In genomic region chr20:63943007-63943807, GRCh38 we compare ENCODE assay signal across 10 cellular contexts. TPM values are rescaled to one million over a fixed set of nuclear protein-coding genes. Genes with fewer than 3 reads are reported as not detected.
DNase-seq lines count a peak whose midpoint lies in the region; ATAC-seq, FAIRE-seq and TF ChIP-seq lines count a peak whose summit lies in the region.
"Had no signal": no experiment of that assay in that cellular context is flagged by ENCODE, and none has a peak within 500 bp of the region (broad histone marks: within the 10 kb centered on the region; RNA-seq: fewer than 3 reads in every experiment).

No MANE protein-coding gene starts in this region.

- H3K4me3 ChIP-seq in bronchial epithelial cell (ENCODE audit: low read depth, low read length) (no peak overlapping the region), mucosa of descending colon (no peak overlapping the region), upper lobe of right lung (no peak overlapping the region)

- H3K4me1 Mint-ChIP-seq in activated naive CD8-positive, alpha-beta T cell treated with anti-CD3 and anti-CD28 coated beads for 36 hours: peaks cover 25% of the 10 kb centered on the region
- peaks cover 25% of the 10 kb centered on the region for H3K4me1 Mint-ChIP-seq in activated naive CD8-positive, alpha-beta T cell treated with anti-CD3 and anti-CD28 coated beads, Interleukin-2, amount 50 U/mL, for 24 hours

- no peak for DNase-seq in activated naive CD8-positive, alpha-beta T cell treated with anti-CD3 and anti-CD28 coated beads for 36 hours
- DNase-seq in activated naive CD8-positive, alpha-beta T cell treated with anti-CD3 and anti-CD28 coated beads, Interleukin-2, amount 50 U/mL, for 24 hours: no peak
- no peak for DNase-seq in bronchial epithelial cell (ENCODE audit: low read depth)
- DNase-seq in mucosa of descending colon: peak in 2 of 3 donors; percentile 30 to 58
- no peak for DNase-seq in upper lobe of right lung
- no peak for DNase-seq in COR-L47 (lab: John Stamatoyannopoulos, UW)
- DNase-seq in NCI-H2107 (lab: John Stamatoyannopoulos, UW): no peak
- no peak for DNase-seq in effector CD4-positive, alpha-beta T cell
- DNase-seq: activated T-cell treated with anti-CD3 and anti-CD28 coated beads, Interleukin-2, amount 50 U/mL, for 4 hours; hypothalamus had no signal

- no peak for TF ChIP-seq CTCF in bronchial epithelial cell (IDR thresholded peaks at IDR 0.05; ENCODE audit: insufficient read depth, low read length, severe bottlenecking)
- no peak for TF ChIP-seq CTCF in mucosa of descending colon (IDR thresholded peaks at IDR 0.05)
- TF ChIP-seq CTCF in upper lobe of right lung (IDR thresholded peaks at IDR 0.05): no peak

- no peaks in the 10 kb centered on the region for H3K27me3 Mint-ChIP-seq in activated naive CD8-positive, alpha-beta T cell treated with anti-CD3 and anti-CD28 coated beads for 36 hours
- no peaks in the 10 kb centered on the region for H3K27me3 Mint-ChIP-seq in activated naive CD8-positive, alpha-beta T cell treated with anti-CD3 and anti-CD28 coated beads, Interleukin-2, amount 50 U/mL, for 24 hours

- H3K27me3 ChIP-seq in bronchial epithelial cell (ENCODE audit: control insufficient read depth, insufficient read depth, low read length) (no peaks in the 10 kb centered on the region), upper lobe of right lung (no peaks in the 10 kb centered on the region)

- peak overlapping the region; percentile 16 for H3K27ac Mint-ChIP-seq in activated naive CD8-positive, alpha-beta T cell treated with anti-CD3 and anti-CD28 coated beads for 36 hours
- H3K27ac Mint-ChIP-seq in activated naive CD8-positive, alpha-beta T cell treated with anti-CD3 and anti-CD28 coated beads, Interleukin-2, amount 50 U/mL, for 24 hours: no peak overlapping the region

- H3K9me3 Mint-ChIP-seq in activated naive CD8-positive, alpha-beta T cell treated with anti-CD3 and anti-CD28 coated beads for 36 hours: no peaks in the 10 kb centered on the region
- no peaks in the 10 kb centered on the region for H3K9me3 Mint-ChIP-seq in activated naive CD8-positive, alpha-beta T cell treated with anti-CD3 and anti-CD28 coated beads, Interleukin-2, amount 50 U/mL, for 24 hours
- H3K9me3 Mint-ChIP-seq: activated T-cell treated with anti-CD3 and anti-CD28 coated beads, Interleukin-2, amount 50 U/mL, for 4 hours had no signal

- ATAC-seq in activated naive CD8-positive, alpha-beta T cell treated with anti-CD3 and anti-CD28 coated beads, Interleukin-2, amount 50 U/mL, for 24 hours: no peak
- ATAC-seq in mucosa of descending colon: no peak
- ATAC-seq in upper lobe of right lung: no peak

- peak; percentile 13 for FAIRE-seq in bronchial epithelial cell (lab: Jason Lieb, UNC)

- peaks cover 6% of the 10 kb centered on the region for H3K4me1 ChIP-seq in mucosa of descending colon (ENCODE audit: low read depth)
- peaks cover 33% of the 10 kb centered on the region for H3K4me1 ChIP-seq in upper lobe of right lung

- peaks cover 11% of the 10 kb centered on the region for H3K36me3 Mint-ChIP-seq in activated naive CD8-positive, alpha-beta T cell treated with anti-CD3 and anti-CD28 coated beads for 36 hours
- H3K36me3 Mint-ChIP-seq in activated naive CD8-positive, alpha-beta T cell treated with anti-CD3 and anti-CD28 coated beads, Interleukin-2, amount 50 U/mL, for 24 hours (ENCODE audit: low read depth): peaks cover 3% of the 10 kb centered on the region

- no peak overlapping the region for H3K4me3 Mint-ChIP-seq in activated naive CD8-positive, alpha-beta T cell treated with anti-CD3 and anti-CD28 coated beads for 36 hours
- H3K4me3 Mint-ChIP-seq in activated naive CD8-positive, alpha-beta T cell treated with anti-CD3 and anti-CD28 coated beads, Interleukin-2, amount 50 U/mL, for 24 hours: no peak overlapping the region
- H3K4me3 Mint-ChIP-seq: activated T-cell treated with anti-CD3 and anti-CD28 coated beads, Interleukin-2, amount 50 U/mL, for 4 hours had no signal

- peak overlapping the region; percentile 77 for H3K27ac ChIP-seq in upper lobe of right lung

- H3K36me3 ChIP-seq in bronchial epithelial cell (ENCODE audit: control insufficient read depth, insufficient read depth, low read length): peaks cover 33% of the 10 kb centered on the region
- no peaks in the 10 kb centered on the region for H3K36me3 ChIP-seq in mucosa of descending colon (ENCODE audit: low read depth)
- H3K36me3 ChIP-seq in upper lobe of right lung: peaks cover 62% of the 10 kb centered on the region

- intact Hi-C loops in mucosa of descending colon (cut with DNase I, micrococcal nuclease): no loop called here
- intact Hi-C loops in upper lobe of right lung (cut with DNase I): no loop called here

- H3K9me3 ChIP-seq in mucosa of descending colon (no peaks in the 10 kb centered on the region), upper lobe of right lung (no peaks in the 10 kb centered on the region)

RNA-seq across cellular contexts. Expression of gene UCKL1, which starts 13.0 kb away (rescaled TPM):
- 10 to 100 TPM; 27.6 to 28.9 TPM for total RNA-seq in activated naive CD8-positive, alpha-beta T cell treated with anti-CD3 and anti-CD28 coated beads for 36 hours
- total RNA-seq in bronchial epithelial cell (16.8 and 19.0 TPM in 2 replicates), mucosa of descending colon (10 to 100 TPM; 37.4 to 57.8 (median 43.6) TPM), upper lobe of right lung (38.9 TPM)

RNA-seq across cellular contexts. Expression of gene ZNF512B, which starts 26.5 kb away (rescaled TPM):
- total RNA-seq in activated naive CD8-positive, alpha-beta T cell treated with anti-CD3 and anti-CD28 coated beads for 36 hours: 10 to 100 TPM; 11.6 to 11.8 TPM
- total RNA-seq in bronchial epithelial cell (4.5 and 6.1 TPM in 2 replicates), mucosa of descending colon (10 to 100 TPM in 1 of 3 donors, 1 to 10 TPM in 2; 1.8 to 14.7 (median 3.9) TPM), upper lobe of right lung (17.6 TPM)

RNA-seq across cellular contexts. Expression of gene SAMD10, which starts 36.2 kb away (rescaled TPM):
- total RNA-seq in activated naive CD8-positive, alpha-beta T cell treated with anti-CD3 and anti-CD28 coated beads for 36 hours: 10 to 100 TPM; 16.7 to 19.3 TPM
- total RNA-seq in bronchial epithelial cell (1.1 and 2.7 TPM in 2 replicates), mucosa of descending colon (1 to 10 TPM; 3.8 to 7.9 (median 5.6) TPM), upper lobe of right lung (4.3 TPM)

RNA-seq across cellular contexts. Expression of gene PRPF6, which starts 37.7 kb away (rescaled TPM):
- 10 to 100 TPM; 64.5 to 64.6 TPM for total RNA-seq in activated naive CD8-positive, alpha-beta T cell treated with anti-CD3 and anti-CD28 coated beads for 36 hours
- total RNA-seq in bronchial epithelial cell (41.0 and 48.4 TPM in 2 replicates), mucosa of descending colon (10 to 100 TPM; 51.2 to 64.4 (median 59.1) TPM), upper lobe of right lung (58.9 TPM)

RNA-seq across cellular contexts. Expression of gene DNAJC5, which starts 48.3 kb away (rescaled TPM):
- 10 to 100 TPM; 32.1 to 32.9 TPM for total RNA-seq in activated naive CD8-positive, alpha-beta T cell treated with anti-CD3 and anti-CD28 coated beads for 36 hours
- total RNA-seq in bronchial epithelial cell: 120 and 121 TPM in 2 replicates
- 10 to 100 TPM; 57.5 to 65.9 (median 65.4) TPM for total RNA-seq in mucosa of descending colon
- total RNA-seq in upper lobe of right lung: 49.8 TPM

Comparison
In these comparisons a context has a peak if more than half of its experiments do, and no peak if none do; other contexts are left out.
1. DNase-seq: peak in mucosa of descending colon (2 of 3); none in activated naive CD8-positive, alpha-beta T cell treated with anti-CD3 and anti-CD28 coated beads for 36 hours (single experiment), activated naive CD8-positive, alpha-beta T cell treated with anti-CD3 and anti-CD28 coated beads, Interleukin-2, amount 50 U/mL, for 24 hours (single experiment), bronchial epithelial cell (single experiment), upper lobe of right lung (single experiment), COR-L47 (single experiment), NCI-H2107 (single experiment) and effector CD4-positive, alpha-beta T cell (single experiment).